In genomic region chr6:133896344-133896721, GRCh38 we compare ENCODE assay signal across 2 cellular contexts.
TF ChIP-seq lines count a peak whose summit lies in the region.

No MANE protein-coding gene starts in this region.

TF ChIP-seq in GM12878, 131 proteins besides CTCF, POLR2A, EP300 and RAD21:
- TF ChIP-seq EZH2 (IDR thresholded peaks at IDR 0.05; ENCODE audit: borderline replicate concordance, control insufficient read depth, low read depth, low read length), result 0 out of 2 replicates have a peak, but pooled peaks have one; percentile 15
- TF ChIP-seq CHD4 (IDR thresholded peaks at IDR 0.05), result no peak
TF ChIP-seq in GM12878: peak in this region for 1.

TF ChIP-seq in HepG2, 621 proteins besides CTCF, POLR2A, EP300 and RAD21:
- no peak for TF ChIP-seq SOX13 (IDR thresholded peaks at IDR 0.05)
- peak in 1 of 2 experiments; percentile 46; a peak in 1 of 4 replicates for TF ChIP-seq SOX13 (CRISPR knock-in tag; conservative IDR thresholded peaks at IDR 0.05 in 1 of 2, IDR thresholded peaks at IDR 0.05 in 1 of 2)
- peak; percentile 21; the same call in 1 of the 2 replicates for TF ChIP-seq NCOR1 (IDR thresholded peaks at IDR 0.05; ENCODE audit: borderline replicate concordance, low read length)
- peak; percentile 43; the same call in 1 of the 2 replicates for TF ChIP-seq HNF1A (IDR thresholded peaks at IDR 0.05; ENCODE audit: low read depth)
- TF ChIP-seq HNF1A (CRISPR knock-in tag; IDR thresholded peaks at IDR 0.05; ENCODE audit: borderline replicate concordance), result no peak
- no peak for TF ChIP-seq SOX6 (IDR thresholded peaks at IDR 0.05)
- peak; percentile 9; the same call in 1 of the 2 replicates for TF ChIP-seq SOX6 (CRISPR knock-in tag; IDR thresholded peaks at IDR 0.05)
- TF ChIP-seq DBP (CRISPR knock-in tag; IDR thresholded peaks at IDR 0.05; ENCODE audit: not compliant biosample characterization), result no peak
